15 cellular contexts compared by ENCODE assay signal in the genomic region with DNA sequence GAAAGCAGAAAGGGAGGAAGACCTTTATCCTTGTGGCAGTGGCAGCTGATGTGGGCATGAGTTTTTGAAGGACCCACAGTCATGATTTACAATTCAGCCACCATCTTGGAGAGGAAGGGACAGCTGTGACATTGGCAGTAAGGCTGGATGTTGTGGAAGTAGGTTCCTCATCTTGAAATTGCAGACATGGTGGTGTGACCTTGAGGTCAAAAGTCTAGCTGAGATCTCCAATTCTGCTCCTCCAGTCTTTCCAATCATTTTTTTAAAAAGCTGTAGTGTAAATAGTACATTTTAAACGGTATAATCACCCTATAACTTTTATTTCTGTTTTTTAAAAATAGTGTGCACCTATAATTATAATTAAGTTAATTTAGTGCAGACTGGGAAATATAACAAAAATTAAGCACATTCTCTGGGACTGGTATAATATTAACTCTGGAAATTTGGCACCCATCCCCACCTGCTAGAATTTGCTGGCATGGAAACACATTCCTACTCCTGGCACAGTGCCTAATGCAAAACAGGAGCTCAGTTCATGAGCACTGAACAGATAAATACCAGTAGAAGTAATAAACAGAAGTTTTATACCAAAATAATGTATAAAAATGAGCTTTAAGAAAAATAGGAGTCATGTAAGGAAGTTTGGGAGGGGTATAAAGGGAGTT. TPM values are rescaled to one million over a fixed set of nuclear protein-coding genes. Genes with fewer than 3 reads are reported as not detected.
DNase-seq lines count a peak whose midpoint lies in the region; ATAC-seq and TF ChIP-seq lines count a peak whose summit lies in the region.
"Had no signal": no experiment of that assay in that cellular context is flagged by ENCODE, and none has a peak within 500 bp of the region (broad histone marks: within the 10 kb centered on the region; RNA-seq: fewer than 3 reads in every experiment).

No MANE protein-coding gene starts in this region.

- no peak for TF ChIP-seq POLR2A in stomach (IDR thresholded peaks at IDR 0.05)

- peaks cover 6 to 11% of the 10 kb centered on the region in 2 experiments; a peak in 3 of 4 replicates for H3K4me1 ChIP-seq in SK-N-SH (ENCODE audit: control insufficient read depth in 1 of 2, insufficient read depth in 2 of 2, low read depth in 1 of 2, low read length in 1 of 2)
- peaks cover 5 to 20% (median 10%) of the 10 kb centered on the region in 4 donors for H3K4me1 ChIP-seq in stomach

- H3K27ac ChIP-seq in SK-N-SH (ENCODE audit: low read depth in 2 of 2, low read length in 1 of 2), result peak overlapping the region in 1 of 2 experiments; percentile 83; a peak in 3 of 4 replicates
- no peak overlapping the region for H3K27ac ChIP-seq in stomach
- H3K27ac ChIP-seq in caudate nucleus (ENCODE audit: low read depth, low read length), result no peak overlapping the region

- no peaks in the 10 kb centered on the region for H4K20me1 ChIP-seq in SK-N-SH (ENCODE audit: insufficient read depth)

- POLR2A ChIA-PET in SK-N-SH (lab: Yijun Ruan, JAX), result no interaction called here

- no peaks in the 10 kb centered on the region for H3K9me2 ChIP-seq in SK-N-SH

- ATAC-seq in GM19328 (IDR thresholded peaks at IDR 0.05; ENCODE audit: unreplicated experiment) (no peak), HG03354 (IDR thresholded peaks at IDR 0.05; ENCODE audit: poor library complexity, severe bottlenecking, unreplicated experiment) (no peak)
- ATAC-seq: naive thymus-derived CD8-positive, alpha-beta T cell; stimulated activated naive B cell treated with anti-CD40 and anti-IgM and Interleukin-4, amounts not matched to agents 10 μg/mL and 1 μg/mL and 100 μg/mL, for 72 hours had no signal

- H3K36me3 ChIP-seq in SK-N-SH (replicated peaks in 1 of 2; ENCODE audit: control insufficient read depth in 1 of 2, insufficient read depth in 2 of 2, low read length in 1 of 2) (no peaks in the 10 kb centered on the region), stomach (no peaks in the 10 kb centered on the region)

- H3K9me3 ChIP-seq in SK-N-SH, result 0 out of 2 replicates have a peak, but pooled peaks cover 3% of the 10 kb centered on the region
- H3K9me3 ChIP-seq in stomach, result peaks cover 0 to 19% (median 12%) of the 10 kb centered on the region in 4 donors

- no peaks in the 10 kb centered on the region for H3K27me3 ChIP-seq in SK-N-SH (ENCODE audit: insufficient read depth)
- no peaks in the 10 kb centered on the region for H3K27me3 ChIP-seq in stomach

- TF ChIP-seq EP300 in SK-N-SH (IDR thresholded peaks at IDR 0.05; ENCODE audit: borderline replicate concordance in 1 of 2, low read depth in 1 of 2, low read length in 1 of 2) (peak; percentile 33 to 50; a peak in 3 of 4 replicates), stomach (IDR thresholded peaks at IDR 0.05) (no peak)

- DNase-seq in NCI-H345 (lab: John Stamatoyannopoulos, UW) (peak; percentile 14), NCI-H345 treated with DMSO at 0.1 percent for 48 hours (lab: John Stamatoyannopoulos, UW; ENCODE audit: unreplicated experiment) (no peak), SK-N-SH (peak; percentile 29), fibroblast of the aortic adventitia (ENCODE audit: low read depth) (peak; percentile 68), stomach (peak; percentile 64), caudate nucleus (lab: John Stamatoyannopoulos, UW) (no peak)
- DNase-seq: activated CD4-positive, alpha-beta T cell treated with anti-CD3 and anti-CD28 coated beads, Interleukin-2, amount 50 U/mL, for 1 hour; activated naive CD4-positive, alpha-beta T cell; effector CD8-positive, alpha-beta T cell; naive thymus-derived CD8-positive, alpha-beta T cell; NCI-H1930; SIG-M5; stimulated activated naive B cell treated with anti-CD40 and anti-IgM and Interleukin-4, amounts not matched to agents 10 μg/mL and 1 μg/mL and 100 μg/mL, for 72 hours had no signal

- peak overlapping the region; percentile 13; the same call in 1 of the 2 replicates for H2AFZ ChIP-seq in SK-N-SH (ENCODE audit: low read depth)

- CTCF ChIA-PET in SK-N-SH (lab: Yijun Ruan, JAX), result interaction anchor here (1.1 kb wide), 1 partner anchor 20 kb away, joined by 3 read pairs; no protein-coding TSS in a partner anchor

- no peaks in the 10 kb centered on the region for H3K79me2 ChIP-seq in SK-N-SH (ENCODE audit: insufficient read depth)

- intact Hi-C loops in stomach (cut with DNase I; ENCODE audit: low total_unique reads), result no loop called here

- no peak for TF ChIP-seq RAD21 in SK-N-SH (IDR thresholded peaks at IDR 0.05; ENCODE audit: low read length)

- TF ChIP-seq CTCF in SK-N-SH (IDR thresholded peaks at IDR 0.05), result no peak
- no peak for TF ChIP-seq CTCF in fibroblast of the aortic adventitia (IDR thresholded peaks at IDR 0.05; ENCODE audit: insufficient read depth, low read length)
- no peak for TF ChIP-seq CTCF in stomach (IDR thresholded peaks at IDR 0.05)

- 2% methylated on average over 1 of the region's 1 CpG for WGBS in SK-N-SH (ENCODE audit: low lambda C conversion rate)
- WGBS in stomach, 5 donors, result 9 to 22% (median 16%) methylated on average over 1 of the region's 1 CpG

- peak overlapping the region; percentile 32; the same call in 1 of the 2 replicates for H3K4me2 ChIP-seq in SK-N-SH

- H3K9ac ChIP-seq in SK-N-SH, result no peak overlapping the region

- no peak overlapping the region for H3K4me3 ChIP-seq in SK-N-SH (ENCODE audit: low read depth in 2 of 2, low read length in 1 of 2)
- no peak overlapping the region for H3K4me3 ChIP-seq in fibroblast of the aortic adventitia (ENCODE audit: low read depth, low read length)
- no peak overlapping the region for H3K4me3 ChIP-seq in stomach

- peaks cover 23% of the 10 kb centered on the region for H3F3A ChIP-seq in SK-N-SH (replicated peaks; ENCODE audit: insufficient read depth)

TF ChIP-seq in SK-N-SH, 30 proteins besides CTCF, POLR2A, EP300 and RAD21:
- TF ChIP-seq RCOR1 (IDR thresholded peaks at IDR 0.05; ENCODE audit: low read length) (peak; percentile 41; the same call in 1 of the 2 replicates), TCF12 (IDR thresholded peaks at IDR 0.05) (peak; percentile 79), RXRA (IDR thresholded peaks at IDR 0.05; ENCODE audit: borderline replicate concordance, low read depth) (0 out of 2 replicates have a peak, but pooled peaks have one; percentile 11), POLR2AphosphoS5 (IDR thresholded peaks at IDR 0.05; ENCODE audit: low read depth, low read length) (peak; percentile 34; the same call in 1 of the 2 replicates), NRF1 (IDR thresholded peaks at IDR 0.05; ENCODE audit: low read depth, low read length) (no peak), NFIC (IDR thresholded peaks at IDR 0.05; ENCODE audit: borderline replicate concordance) (peak; percentile 94), TAF1 (IDR thresholded peaks at IDR 0.05; ENCODE audit: borderline replicate concordance, low read depth, low read length) (no peak)
- TF ChIP-seq, protein P1, sequence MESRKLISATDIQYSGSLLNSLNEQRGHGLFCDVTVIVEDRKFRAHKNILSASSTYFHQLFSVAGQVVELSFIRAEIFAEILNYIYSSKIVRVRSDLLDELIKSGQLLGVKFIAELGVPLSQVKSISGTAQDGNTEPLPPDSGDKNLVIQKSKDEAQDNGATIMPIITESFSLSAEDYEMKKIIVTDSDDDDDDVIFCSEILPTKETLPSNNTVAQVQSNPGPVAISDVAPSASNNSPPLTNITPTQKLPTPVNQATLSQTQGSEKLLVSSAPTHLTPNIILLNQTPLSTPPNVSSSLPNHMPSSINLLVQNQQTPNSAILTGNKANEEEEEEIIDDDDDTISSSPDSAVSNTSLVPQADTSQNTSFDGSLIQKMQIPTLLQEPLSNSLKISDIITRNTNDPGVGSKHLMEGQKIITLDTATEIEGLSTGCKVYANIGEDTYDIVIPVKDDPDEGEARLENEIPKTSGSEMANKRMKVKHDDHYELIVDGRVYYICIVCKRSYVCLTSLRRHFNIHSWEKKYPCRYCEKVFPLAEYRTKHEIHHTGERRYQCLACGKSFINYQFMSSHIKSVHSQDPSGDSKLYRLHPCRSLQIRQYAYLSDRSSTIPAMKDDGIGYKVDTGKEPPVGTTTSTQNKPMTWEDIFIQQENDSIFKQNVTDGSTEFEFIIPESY (IDR thresholded peaks at IDR 0.05; ENCODE audit: borderline replicate concordance, low read depth), result no peak
TF ChIP-seq in SK-N-SH: peak in this region for 5.

RNA-seq across cellular contexts. Expression of a gene that starts 23.8 kb away (rescaled TPM):
- polyA plus RNA-seq in SK-N-SH (2012; rRNA removed) (35.8 and 49.7 TPM in 2 replicates), stomach (1 to 10 TPM in 1 of 3 donors, under 1 TPM in 2; 0.25 to 3.1 (median 0.61) TPM)
- polyA plus RNA-seq in SK-N-SH (2012; cell fraction: cytosol; rRNA removed), result 34.1 and 48.3 TPM in 2 replicates
- polyA plus RNA-seq in SK-N-SH (2012; cell fraction: nucleus; rRNA removed), result 28.9 and 53.2 TPM in 2 replicates
- total RNA-seq in fibroblast of the aortic adventitia (ENCODE audit: low replicate concordance) (2.8 and 23.7 TPM in 2 replicates), stomach (10 to 100 TPM in 1 of 5 donors, 1 to 10 TPM in 1, under 1 TPM in 1, not detected in 2; 0.89 to 15.8 (median 2.8) TPM)

Comparison
In these comparisons a context has a peak if more than half of its experiments do, and no peak if none do; other contexts are left out.
1. DNase-seq: peak in NCI-H345 (single experiment), SK-N-SH (single experiment), fibroblast of the aortic adventitia (single experiment) and stomach (single experiment); none in NCI-H345 treated with DMSO at 0.1 percent for 48 hours (single experiment) and caudate nucleus (0 of 61).